Comparison of ENCODE assay signal across 1 cellular context in the genomic region with DNA sequence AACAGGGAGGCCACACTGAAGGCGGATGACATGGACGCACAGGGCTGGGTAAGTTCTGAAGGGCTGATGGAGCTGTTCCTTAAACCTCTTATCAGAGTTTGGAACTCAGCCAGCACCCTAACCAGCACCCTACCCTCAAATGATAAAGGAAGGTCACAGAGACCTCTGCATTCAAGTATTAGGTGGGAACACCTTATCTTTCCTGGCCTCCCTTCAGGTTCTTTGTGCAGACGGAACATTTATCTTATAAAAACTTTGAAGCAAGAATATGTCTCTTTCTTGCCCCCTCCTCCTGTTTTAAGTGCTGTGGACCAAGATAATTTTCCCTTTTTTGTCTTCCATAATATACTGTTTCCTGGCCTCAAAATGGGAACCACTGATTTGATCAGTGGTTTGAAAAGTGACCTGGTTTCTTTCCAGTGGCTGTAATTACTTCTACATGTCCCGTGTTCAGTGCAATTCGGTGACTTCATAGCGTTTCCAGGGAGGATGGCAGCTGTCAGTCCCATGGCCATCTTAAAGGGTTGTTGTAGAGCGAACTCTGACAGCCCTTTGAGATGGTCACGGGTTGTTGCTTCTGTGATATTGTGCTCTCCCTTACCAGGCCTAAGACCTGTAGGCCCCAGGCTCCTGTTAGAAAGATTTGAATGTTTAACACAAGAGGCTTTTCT.
A peak's percentile ranks its signal among the peaks of the same experiment; 100 is the strongest.
TF ChIP-seq lines count a peak whose summit lies in the region.

No MANE protein-coding gene starts in this region.

TF ChIP-seq in K562, 482 proteins besides CTCF, POLR2A, EP300 and RAD21 (continued from another document and continues in another):
- TF ChIP-seq, protein P1, sequence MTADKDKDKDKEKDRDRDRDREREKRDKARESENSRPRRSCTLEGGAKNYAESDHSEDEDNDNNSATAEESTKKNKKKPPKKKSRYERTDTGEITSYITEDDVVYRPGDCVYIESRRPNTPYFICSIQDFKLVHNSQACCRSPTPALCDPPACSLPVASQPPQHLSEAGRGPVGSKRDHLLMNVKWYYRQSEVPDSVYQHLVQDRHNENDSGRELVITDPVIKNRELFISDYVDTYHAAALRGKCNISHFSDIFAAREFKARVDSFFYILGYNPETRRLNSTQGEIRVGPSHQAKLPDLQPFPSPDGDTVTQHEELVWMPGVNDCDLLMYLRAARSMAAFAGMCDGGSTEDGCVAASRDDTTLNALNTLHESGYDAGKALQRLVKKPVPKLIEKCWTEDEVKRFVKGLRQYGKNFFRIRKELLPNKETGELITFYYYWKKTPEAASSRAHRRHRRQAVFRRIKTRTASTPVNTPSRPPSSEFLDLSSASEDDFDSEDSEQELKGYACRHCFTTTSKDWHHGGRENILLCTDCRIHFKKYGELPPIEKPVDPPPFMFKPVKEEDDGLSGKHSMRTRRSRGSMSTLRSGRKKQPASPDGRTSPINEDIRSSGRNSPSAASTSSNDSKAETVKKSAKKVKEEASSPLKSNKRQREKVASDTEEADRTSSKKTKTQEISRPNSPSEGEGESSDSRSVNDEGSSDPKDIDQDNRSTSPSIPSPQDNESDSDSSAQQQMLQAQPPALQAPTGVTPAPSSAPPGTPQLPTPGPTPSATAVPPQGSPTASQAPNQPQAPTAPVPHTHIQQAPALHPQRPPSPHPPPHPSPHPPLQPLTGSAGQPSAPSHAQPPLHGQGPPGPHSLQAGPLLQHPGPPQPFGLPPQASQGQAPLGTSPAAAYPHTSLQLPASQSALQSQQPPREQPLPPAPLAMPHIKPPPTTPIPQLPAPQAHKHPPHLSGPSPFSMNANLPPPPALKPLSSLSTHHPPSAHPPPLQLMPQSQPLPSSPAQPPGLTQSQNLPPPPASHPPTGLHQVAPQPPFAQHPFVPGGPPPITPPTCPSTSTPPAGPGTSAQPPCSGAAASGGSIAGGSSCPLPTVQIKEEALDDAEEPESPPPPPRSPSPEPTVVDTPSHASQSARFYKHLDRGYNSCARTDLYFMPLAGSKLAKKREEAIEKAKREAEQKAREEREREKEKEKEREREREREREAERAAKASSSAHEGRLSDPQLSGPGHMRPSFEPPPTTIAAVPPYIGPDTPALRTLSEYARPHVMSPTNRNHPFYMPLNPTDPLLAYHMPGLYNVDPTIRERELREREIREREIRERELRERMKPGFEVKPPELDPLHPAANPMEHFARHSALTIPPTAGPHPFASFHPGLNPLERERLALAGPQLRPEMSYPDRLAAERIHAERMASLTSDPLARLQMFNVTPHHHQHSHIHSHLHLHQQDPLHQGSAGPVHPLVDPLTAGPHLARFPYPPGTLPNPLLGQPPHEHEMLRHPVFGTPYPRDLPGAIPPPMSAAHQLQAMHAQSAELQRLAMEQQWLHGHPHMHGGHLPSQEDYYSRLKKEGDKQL (CRISPR knock-in tag; IDR thresholded peaks at IDR 0.05; ENCODE audit: borderline replicate concordance): no peak
- TF ChIP-seq NFIC (IDR thresholded peaks at IDR 0.05) (peak; percentile 99), ZNF431 (CRISPR knock-in tag; IDR thresholded peaks at IDR 0.05) (no peak), ZEB2 (IDR thresholded peaks at IDR 0.05) (peak; percentile 98), ZNF146 (CRISPR knock-in tag; IDR thresholded peaks at IDR 0.05; ENCODE audit: unreplicated experiment) (no peak), SP2 (IDR thresholded peaks at IDR 0.05; ENCODE audit: extremely low read depth, low read depth, low read length, poor library complexity, severe bottlenecking) (no peak), HDAC2 (IDR thresholded peaks at IDR 0.05) (peak; percentile 97), ZNF232 (CRISPR knock-in tag; IDR thresholded peaks at IDR 0.05) (no peak), NR3C1 (CRISPR knock-in tag; IDR thresholded peaks at IDR 0.05) (no peak), ZNF644 (tag; IDR thresholded peaks at IDR 0.05; ENCODE audit: low read depth) (peak; percentile 67), PTTG1 (tag; IDR thresholded peaks at IDR 0.05; ENCODE audit: low read depth) (no peak), MAFG (tag; conservative IDR thresholded peaks at IDR 0.05) (no peak), SUPT5H (IDR thresholded peaks at IDR 0.05) (no peak), KDM4B (IDR thresholded peaks at IDR 0.05; ENCODE audit: borderline replicate concordance in 2 of 2, low read depth in 1 of 2) (no peak), E2F3 (CRISPR knock-in tag; IDR thresholded peaks at IDR 0.05) (no peak), MECOM (CRISPR knock-in tag; IDR thresholded peaks at IDR 0.05) (no peak), ZNF354B (CRISPR knock-in tag; IDR thresholded peaks at IDR 0.05) (no peak), MYBL2 (IDR thresholded peaks at IDR 0.05; ENCODE audit: low read depth) (peak; percentile 54; the same call in 1 of the 2 replicates), MYBL2 (CRISPR knock-in tag; IDR thresholded peaks at IDR 0.05; ENCODE audit: borderline replicate concordance) (no peak), CBX2 (IDR thresholded peaks at IDR 0.05; ENCODE audit: insufficient read depth, low read length, poor library complexity, severe bottlenecking) (no peak), HNRNPUL1 (IDR thresholded peaks at IDR 0.05; ENCODE audit: low read length) (no peak), FOXA1 (IDR thresholded peaks at IDR 0.05; ENCODE audit: borderline replicate concordance) (no peak), ETV1 (tag; conservative IDR thresholded peaks at IDR 0.05; ENCODE audit: low read depth) (peak; percentile 48), SRSF9 (IDR thresholded peaks at IDR 0.05; ENCODE audit: borderline replicate concordance, low read depth, low read length) (no peak), ZNF263 (CRISPR knock-in tag; IDR thresholded peaks at IDR 0.05; ENCODE audit: borderline replicate concordance) (no peak), ZNF507 (tag; conservative IDR thresholded peaks at IDR 0.05) (no peak), SRF (CRISPR knock-in tag; IDR thresholded peaks at IDR 0.05) (peak in 1 of 2 experiments; percentile 59; a peak in 2 of 4 replicates), KAT8 (IDR thresholded peaks at IDR 0.05; ENCODE audit: low read depth) (no peak), NR2F6 (CRISPR knock-in tag; IDR thresholded peaks at IDR 0.05) (no peak), HDAC8 (tag; IDR thresholded peaks at IDR 0.05) (no peak), SNIP1 (IDR thresholded peaks at IDR 0.05; ENCODE audit: low read depth) (no peak), RBM15 (IDR thresholded peaks at IDR 0.05; ENCODE audit: insufficient read depth, low read length) (no peak)
- TF ChIP-seq, protein P2, sequence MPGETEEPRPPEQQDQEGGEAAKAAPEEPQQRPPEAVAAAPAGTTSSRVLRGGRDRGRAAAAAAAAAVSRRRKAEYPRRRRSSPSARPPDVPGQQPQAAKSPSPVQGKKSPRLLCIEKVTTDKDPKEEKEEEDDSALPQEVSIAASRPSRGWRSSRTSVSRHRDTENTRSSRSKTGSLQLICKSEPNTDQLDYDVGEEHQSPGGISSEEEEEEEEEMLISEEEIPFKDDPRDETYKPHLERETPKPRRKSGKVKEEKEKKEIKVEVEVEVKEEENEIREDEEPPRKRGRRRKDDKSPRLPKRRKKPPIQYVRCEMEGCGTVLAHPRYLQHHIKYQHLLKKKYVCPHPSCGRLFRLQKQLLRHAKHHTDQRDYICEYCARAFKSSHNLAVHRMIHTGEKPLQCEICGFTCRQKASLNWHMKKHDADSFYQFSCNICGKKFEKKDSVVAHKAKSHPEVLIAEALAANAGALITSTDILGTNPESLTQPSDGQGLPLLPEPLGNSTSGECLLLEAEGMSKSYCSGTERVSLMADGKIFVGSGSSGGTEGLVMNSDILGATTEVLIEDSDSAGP (CRISPR knock-in tag; IDR thresholded peaks at IDR 0.05): no peak
- TF ChIP-seq, protein P3, sequence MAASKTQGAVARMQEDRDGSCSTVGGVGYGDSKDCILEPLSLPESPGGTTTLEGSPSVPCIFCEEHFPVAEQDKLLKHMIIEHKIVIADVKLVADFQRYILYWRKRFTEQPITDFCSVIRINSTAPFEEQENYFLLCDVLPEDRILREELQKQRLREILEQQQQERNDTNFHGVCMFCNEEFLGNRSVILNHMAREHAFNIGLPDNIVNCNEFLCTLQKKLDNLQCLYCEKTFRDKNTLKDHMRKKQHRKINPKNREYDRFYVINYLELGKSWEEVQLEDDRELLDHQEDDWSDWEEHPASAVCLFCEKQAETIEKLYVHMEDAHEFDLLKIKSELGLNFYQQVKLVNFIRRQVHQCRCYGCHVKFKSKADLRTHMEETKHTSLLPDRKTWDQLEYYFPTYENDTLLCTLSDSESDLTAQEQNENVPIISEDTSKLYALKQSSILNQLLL (CRISPR knock-in tag; IDR thresholded peaks at IDR 0.05; ENCODE audit: borderline replicate concordance): no peak
- TF ChIP-seq, protein P4, sequence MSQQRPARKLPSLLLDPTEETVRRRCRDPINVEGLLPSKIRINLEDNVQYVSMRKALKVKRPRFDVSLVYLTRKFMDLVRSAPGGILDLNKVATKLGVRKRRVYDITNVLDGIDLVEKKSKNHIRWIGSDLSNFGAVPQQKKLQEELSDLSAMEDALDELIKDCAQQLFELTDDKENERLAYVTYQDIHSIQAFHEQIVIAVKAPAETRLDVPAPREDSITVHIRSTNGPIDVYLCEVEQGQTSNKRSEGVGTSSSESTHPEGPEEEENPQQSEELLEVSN (IDR thresholded peaks at IDR 0.05; ENCODE audit: borderline replicate concordance in 1 of 2, extremely low read depth in 1 of 2, insufficient read depth in 1 of 2, insufficient read length in 1 of 2, low read depth in 1 of 2, low read length in 1 of 2, poor library complexity in 1 of 2, severe bottlenecking in 1 of 2): no peak
- TF ChIP-seq, protein P5, sequence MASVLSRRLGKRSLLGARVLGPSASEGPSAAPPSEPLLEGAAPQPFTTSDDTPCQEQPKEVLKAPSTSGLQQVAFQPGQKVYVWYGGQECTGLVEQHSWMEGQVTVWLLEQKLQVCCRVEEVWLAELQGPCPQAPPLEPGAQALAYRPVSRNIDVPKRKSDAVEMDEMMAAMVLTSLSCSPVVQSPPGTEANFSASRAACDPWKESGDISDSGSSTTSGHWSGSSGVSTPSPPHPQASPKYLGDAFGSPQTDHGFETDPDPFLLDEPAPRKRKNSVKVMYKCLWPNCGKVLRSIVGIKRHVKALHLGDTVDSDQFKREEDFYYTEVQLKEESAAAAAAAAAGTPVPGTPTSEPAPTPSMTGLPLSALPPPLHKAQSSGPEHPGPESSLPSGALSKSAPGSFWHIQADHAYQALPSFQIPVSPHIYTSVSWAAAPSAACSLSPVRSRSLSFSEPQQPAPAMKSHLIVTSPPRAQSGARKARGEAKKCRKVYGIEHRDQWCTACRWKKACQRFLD (CRISPR knock-in tag; IDR thresholded peaks at IDR 0.05): peak; percentile 56
- TF ChIP-seq, protein P6, sequence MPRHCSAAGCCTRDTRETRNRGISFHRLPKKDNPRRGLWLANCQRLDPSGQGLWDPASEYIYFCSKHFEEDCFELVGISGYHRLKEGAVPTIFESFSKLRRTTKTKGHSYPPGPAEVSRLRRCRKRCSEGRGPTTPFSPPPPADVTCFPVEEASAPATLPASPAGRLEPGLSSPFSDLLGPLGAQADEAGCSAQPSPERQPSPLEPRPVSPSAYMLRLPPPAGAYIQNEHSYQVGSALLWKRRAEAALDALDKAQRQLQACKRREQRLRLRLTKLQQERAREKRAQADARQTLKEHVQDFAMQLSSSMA (CRISPR knock-in tag; IDR thresholded peaks at IDR 0.05): no peak
- TF ChIP-seq, protein P7, sequence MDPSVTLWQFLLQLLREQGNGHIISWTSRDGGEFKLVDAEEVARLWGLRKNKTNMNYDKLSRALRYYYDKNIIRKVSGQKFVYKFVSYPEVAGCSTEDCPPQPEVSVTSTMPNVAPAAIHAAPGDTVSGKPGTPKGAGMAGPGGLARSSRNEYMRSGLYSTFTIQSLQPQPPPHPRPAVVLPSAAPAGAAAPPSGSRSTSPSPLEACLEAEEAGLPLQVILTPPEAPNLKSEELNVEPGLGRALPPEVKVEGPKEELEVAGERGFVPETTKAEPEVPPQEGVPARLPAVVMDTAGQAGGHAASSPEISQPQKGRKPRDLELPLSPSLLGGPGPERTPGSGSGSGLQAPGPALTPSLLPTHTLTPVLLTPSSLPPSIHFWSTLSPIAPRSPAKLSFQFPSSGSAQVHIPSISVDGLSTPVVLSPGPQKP (CRISPR knock-in tag; IDR thresholded peaks at IDR 0.05): no peak
- TF ChIP-seq, protein P8, sequence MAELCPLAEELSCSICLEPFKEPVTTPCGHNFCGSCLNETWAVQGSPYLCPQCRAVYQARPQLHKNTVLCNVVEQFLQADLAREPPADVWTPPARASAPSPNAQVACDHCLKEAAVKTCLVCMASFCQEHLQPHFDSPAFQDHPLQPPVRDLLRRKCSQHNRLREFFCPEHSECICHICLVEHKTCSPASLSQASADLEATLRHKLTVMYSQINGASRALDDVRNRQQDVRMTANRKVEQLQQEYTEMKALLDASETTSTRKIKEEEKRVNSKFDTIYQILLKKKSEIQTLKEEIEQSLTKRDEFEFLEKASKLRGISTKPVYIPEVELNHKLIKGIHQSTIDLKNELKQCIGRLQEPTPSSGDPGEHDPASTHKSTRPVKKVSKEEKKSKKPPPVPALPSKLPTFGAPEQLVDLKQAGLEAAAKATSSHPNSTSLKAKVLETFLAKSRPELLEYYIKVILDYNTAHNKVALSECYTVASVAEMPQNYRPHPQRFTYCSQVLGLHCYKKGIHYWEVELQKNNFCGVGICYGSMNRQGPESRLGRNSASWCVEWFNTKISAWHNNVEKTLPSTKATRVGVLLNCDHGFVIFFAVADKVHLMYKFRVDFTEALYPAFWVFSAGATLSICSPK (IDR thresholded peaks at IDR 0.05; ENCODE audit: borderline replicate concordance): no peak
- TF ChIP-seq, protein P9, sequence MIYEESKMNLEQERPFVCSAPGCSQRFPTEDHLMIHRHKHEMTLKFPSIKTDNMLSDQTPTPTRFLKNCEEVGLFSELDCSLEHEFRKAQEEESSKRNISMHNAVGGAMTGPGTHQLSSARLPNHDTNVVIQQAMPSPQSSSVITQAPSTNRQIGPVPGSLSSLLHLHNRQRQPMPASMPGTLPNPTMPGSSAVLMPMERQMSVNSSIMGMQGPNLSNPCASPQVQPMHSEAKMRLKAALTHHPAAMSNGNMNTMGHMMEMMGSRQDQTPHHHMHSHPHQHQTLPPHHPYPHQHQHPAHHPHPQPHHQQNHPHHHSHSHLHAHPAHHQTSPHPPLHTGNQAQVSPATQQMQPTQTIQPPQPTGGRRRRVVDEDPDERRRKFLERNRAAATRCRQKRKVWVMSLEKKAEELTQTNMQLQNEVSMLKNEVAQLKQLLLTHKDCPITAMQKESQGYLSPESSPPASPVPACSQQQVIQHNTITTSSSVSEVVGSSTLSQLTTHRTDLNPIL (CRISPR knock-in tag; IDR thresholded peaks at IDR 0.05): no peak
- TF ChIP-seq, protein P10, sequence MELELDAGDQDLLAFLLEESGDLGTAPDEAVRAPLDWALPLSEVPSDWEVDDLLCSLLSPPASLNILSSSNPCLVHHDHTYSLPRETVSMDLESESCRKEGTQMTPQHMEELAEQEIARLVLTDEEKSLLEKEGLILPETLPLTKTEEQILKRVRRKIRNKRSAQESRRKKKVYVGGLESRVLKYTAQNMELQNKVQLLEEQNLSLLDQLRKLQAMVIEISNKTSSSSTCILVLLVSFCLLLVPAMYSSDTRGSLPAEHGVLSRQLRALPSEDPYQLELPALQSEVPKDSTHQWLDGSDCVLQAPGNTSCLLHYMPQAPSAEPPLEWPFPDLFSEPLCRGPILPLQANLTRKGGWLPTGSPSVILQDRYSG (tag; conservative IDR thresholded peaks at IDR 0.05; ENCODE audit: low read depth): no peak
- TF ChIP-seq, protein P11, sequence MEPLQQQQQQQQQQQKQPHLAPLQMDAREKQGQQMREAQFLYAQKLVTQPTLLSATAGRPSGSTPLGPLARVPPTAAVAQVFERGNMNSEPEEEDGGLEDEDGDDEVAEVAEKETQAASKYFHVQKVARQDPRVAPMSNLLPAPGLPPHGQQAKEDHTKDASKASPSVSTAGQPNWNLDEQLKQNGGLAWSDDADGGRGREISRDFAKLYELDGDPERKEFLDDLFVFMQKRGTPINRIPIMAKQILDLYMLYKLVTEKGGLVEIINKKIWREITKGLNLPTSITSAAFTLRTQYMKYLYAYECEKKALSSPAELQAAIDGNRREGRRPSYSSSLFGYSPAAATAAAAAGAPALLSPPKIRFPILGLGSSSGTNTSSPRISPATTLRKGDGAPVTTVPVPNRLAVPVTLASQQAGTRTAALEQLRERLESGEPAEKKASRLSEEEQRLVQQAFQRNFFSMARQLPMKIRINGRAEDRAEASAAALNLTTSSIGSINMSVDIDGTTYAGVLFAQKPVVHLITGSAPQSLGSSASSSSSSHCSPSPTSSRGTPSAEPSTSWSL (CRISPR knock-in tag; IDR thresholded peaks at IDR 0.05; ENCODE audit: borderline replicate concordance): no peak
